8 cellular contexts compared by ENCODE assay signal in the genomic region with DNA sequence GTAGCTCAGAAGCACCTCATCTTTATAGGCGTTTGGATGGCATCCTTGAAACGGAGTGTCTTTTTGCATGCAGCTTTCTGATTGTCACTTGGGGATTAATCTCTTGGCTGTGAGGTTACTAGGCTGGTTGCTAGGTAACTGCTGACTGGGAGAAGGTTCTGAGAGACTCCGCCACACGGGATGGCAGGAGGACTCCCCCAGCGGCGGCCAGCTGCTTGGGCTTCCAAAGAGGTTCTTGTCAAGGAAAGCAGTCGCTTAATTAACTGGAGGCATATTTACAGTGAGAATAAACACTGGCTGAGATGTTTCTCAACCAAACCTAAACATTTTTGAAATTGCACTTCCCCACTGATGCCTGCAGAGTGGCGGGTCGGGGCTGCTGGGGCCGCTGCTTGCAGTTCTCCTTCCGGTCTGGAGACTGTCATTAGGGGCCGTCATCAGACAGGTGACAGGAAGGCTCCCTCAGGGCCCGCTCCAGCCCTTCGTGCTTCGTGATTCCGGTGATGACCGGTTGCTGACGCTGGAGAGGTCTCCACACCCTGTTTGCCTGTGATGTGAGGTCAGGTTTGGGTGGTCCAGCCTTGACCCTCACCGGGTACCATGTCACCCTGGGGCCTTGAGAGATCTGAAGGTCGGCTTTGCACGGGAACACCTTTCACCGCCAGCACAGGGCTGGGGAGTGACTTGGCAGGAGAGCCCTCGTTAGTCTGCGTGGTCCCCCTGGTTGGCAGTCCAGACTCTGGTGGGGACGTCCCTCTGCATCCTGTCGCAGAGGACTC. TPM values are rescaled to one million over a fixed set of nuclear protein-coding genes. Genes with fewer than 3 reads are reported as not detected.
A peak's percentile ranks its signal among the peaks of the same experiment; 100 is the strongest.
DNase-seq lines count a peak whose midpoint lies in the region; ATAC-seq, FAIRE-seq and TF ChIP-seq lines count a peak whose summit lies in the region.

No MANE protein-coding gene starts in this region.

- H3K27me3 ChIP-seq in suprapubic skin: peaks cover 62% of the 10 kb centered on the region

- TF ChIP-seq CTCF in suprapubic skin (IDR thresholded peaks at IDR 0.05): no peak

- peak; percentile 84 for ATAC-seq in GM21723 (IDR thresholded peaks at IDR 0.05; ENCODE audit: unreplicated experiment)

- H3K9me3 ChIP-seq in suprapubic skin: no peaks in the 10 kb centered on the region

- no peak overlapping the region for H3K4me3 ChIP-seq in suprapubic skin

- WGBS in suprapubic skin: 55% methylated on average over 20 of the region's 26 CpGs

- no peak for FAIRE-seq in GM12891 (lab: Jason Lieb, UNC)

- TF ChIP-seq POLR2A in suprapubic skin (IDR thresholded peaks at IDR 0.05) (no peak), GM12891 (IDR thresholded peaks at IDR 0.05; ENCODE audit: low read depth, low read length) (no peak)

- no peak overlapping the region for H3K27ac ChIP-seq in suprapubic skin

- no peak for TF ChIP-seq EP300 in suprapubic skin (IDR thresholded peaks at IDR 0.05)

- H3K4me1 ChIP-seq in suprapubic skin: peaks cover 48% of the 10 kb centered on the region

- H3K36me3 ChIP-seq in suprapubic skin: no peaks in the 10 kb centered on the region

- peak; percentile 33 for DNase-seq in DMS 273 treated with DMSO at 0.1 percent for 48 hours (lab: John Stamatoyannopoulos, UW)
- DNase-seq in NOMO-1 treated with dmso at 0.1 percent for 144 hours (lab: John Stamatoyannopoulos, UW; ENCODE audit: unreplicated experiment): peak; percentile 39
- DNase-seq in kidney tubule cell (ENCODE audit: low spot score): peak; percentile 22
- no peak for DNase-seq in suprapubic skin (ENCODE audit: low spot score in 2 of 2)
- no peak for DNase-seq in activated effector memory CD4-positive, alpha-beta T cell treated with anti-CD3 and anti-CD28 coated beads, Interleukin-2, amount 50 U/mL, for 16 hours
- no peak for DNase-seq in GM19240 (ENCODE audit: insufficient read length, low spot score)
- no peak for DNase-seq in GM12891 (ENCODE audit: insufficient read length, low spot score)

TF ChIP-seq in GM12891, 5 proteins besides CTCF, POLR2A, EP300 and RAD21:
- no peak for TF ChIP-seq PAX5 (IDR thresholded peaks at IDR 0.05; ENCODE audit: insufficient read depth, low read length, severe bottlenecking)
- no peak for TF ChIP-seq POLR2AphosphoS5 (IDR thresholded peaks at IDR 0.05; ENCODE audit: low read depth, low read length)
- TF ChIP-seq TAF1 (IDR thresholded peaks at IDR 0.05; ENCODE audit: low read depth, low read length): no peak
- no peak for TF ChIP-seq SPI1 (IDR thresholded peaks at IDR 0.05; ENCODE audit: low read depth, low read length)
- TF ChIP-seq POU2F2 (IDR thresholded peaks at IDR 0.05; ENCODE audit: low read depth, low read length): no peak

RNA-seq across cellular contexts. Expression of gene NSG1, which starts 9.1 kb away (rescaled TPM):
- 100 to 1,000 TPM in 3 of 4 donors, 10 to 100 TPM in 1; 42.2 to 157 (median 114) TPM for total RNA-seq in suprapubic skin
- 0.40 TPM for polyA plus RNA-seq in GM12891 (2012; ENCODE audit: low read depth, missing spikeins)

Comparison
In these comparisons a context has a peak if more than half of its experiments do, and no peak if none do; other contexts are left out.
1. DNase-seq: peak in DMS 273 treated with DMSO at 0.1 percent for 48 hours (single experiment), NOMO-1 treated with dmso at 0.1 percent for 144 hours (single experiment) and kidney tubule cell (single experiment); none in suprapubic skin (0 of 2), activated effector memory CD4-positive, alpha-beta T cell treated with anti-CD3 and anti-CD28 coated beads, Interleukin-2, amount 50 U/mL, for 16 hours (single experiment), GM19240 (single experiment) and GM12891 (single experiment).